Comparison of ENCODE assay signal across 1 cellular context in the genomic region with DNA sequence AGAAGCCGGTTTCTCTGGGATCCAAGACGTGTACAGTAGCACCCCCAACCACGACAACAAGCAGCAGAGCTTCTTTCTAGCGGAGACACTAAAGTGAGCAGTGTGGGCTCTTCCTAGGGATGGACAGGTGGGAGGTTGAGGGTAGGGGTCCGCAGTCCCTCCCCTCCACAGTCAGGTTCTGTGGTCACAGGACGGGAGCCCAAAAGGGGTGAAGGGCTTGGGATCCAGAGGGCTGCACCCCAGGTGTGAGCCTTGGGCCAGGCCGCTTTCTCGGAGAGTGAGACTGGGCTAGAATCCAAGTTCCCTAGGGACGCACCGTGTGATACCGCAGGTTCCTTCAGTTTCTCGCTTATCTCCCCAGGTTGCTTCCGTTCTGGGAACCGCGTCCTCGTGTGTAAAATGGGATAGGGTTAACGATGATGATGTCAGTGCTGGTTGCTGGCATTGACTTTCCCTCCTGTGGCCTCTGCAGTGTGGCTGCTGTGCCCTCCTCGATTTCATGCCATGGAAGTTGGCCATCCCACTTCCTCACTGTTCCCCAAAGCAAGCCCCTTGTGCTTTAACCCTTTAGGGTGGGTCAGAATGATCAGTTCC.
TF ChIP-seq lines count a peak whose summit lies in the region.

No MANE protein-coding gene starts in this region.

TF ChIP-seq in IMR-90, 13 proteins besides CTCF, POLR2A, EP300 and RAD21:
- no peak for TF ChIP-seq FOS (IDR thresholded peaks at IDR 0.05; ENCODE audit: low read depth, low read length)
- no peak for TF ChIP-seq MAZ (IDR thresholded peaks at IDR 0.05; ENCODE audit: borderline replicate concordance, low read depth, low read length)
- no peak for TF ChIP-seq RCOR1 (IDR thresholded peaks at IDR 0.05; ENCODE audit: insufficient replicate concordance, low read length)
- TF ChIP-seq MAFK (IDR thresholded peaks at IDR 0.05; ENCODE audit: low read depth, low read length) = no peak
- no peak for TF ChIP-seq RFX5 (IDR thresholded peaks at IDR 0.05; ENCODE audit: low read depth, low read length)
- TF ChIP-seq MXI1 (IDR thresholded peaks at IDR 0.05; ENCODE audit: borderline replicate concordance, low read depth, low read length) = no peak
- TF ChIP-seq SMC3 (IDR thresholded peaks at IDR 0.05; ENCODE audit: low read depth, low read length) = no peak
- no peak for TF ChIP-seq BHLHE40 (IDR thresholded peaks at IDR 0.05; ENCODE audit: low read depth, low read length)
- TF ChIP-seq, protein P1, sequence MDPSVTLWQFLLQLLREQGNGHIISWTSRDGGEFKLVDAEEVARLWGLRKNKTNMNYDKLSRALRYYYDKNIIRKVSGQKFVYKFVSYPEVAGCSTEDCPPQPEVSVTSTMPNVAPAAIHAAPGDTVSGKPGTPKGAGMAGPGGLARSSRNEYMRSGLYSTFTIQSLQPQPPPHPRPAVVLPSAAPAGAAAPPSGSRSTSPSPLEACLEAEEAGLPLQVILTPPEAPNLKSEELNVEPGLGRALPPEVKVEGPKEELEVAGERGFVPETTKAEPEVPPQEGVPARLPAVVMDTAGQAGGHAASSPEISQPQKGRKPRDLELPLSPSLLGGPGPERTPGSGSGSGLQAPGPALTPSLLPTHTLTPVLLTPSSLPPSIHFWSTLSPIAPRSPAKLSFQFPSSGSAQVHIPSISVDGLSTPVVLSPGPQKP (IDR thresholded peaks at IDR 0.05; ENCODE audit: borderline replicate concordance, low read depth, low read length) = no peak
- TF ChIP-seq, protein P2, sequence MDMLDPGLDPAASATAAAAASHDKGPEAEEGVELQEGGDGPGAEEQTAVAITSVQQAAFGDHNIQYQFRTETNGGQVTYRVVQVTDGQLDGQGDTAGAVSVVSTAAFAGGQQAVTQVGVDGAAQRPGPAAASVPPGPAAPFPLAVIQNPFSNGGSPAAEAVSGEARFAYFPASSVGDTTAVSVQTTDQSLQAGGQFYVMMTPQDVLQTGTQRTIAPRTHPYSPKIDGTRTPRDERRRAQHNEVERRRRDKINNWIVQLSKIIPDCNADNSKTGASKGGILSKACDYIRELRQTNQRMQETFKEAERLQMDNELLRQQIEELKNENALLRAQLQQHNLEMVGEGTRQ (IDR thresholded peaks at IDR 0.05; ENCODE audit: low read depth, low read length) = no peak
- no peak for TF ChIP-seq CHD1 (IDR thresholded peaks at IDR 0.05; ENCODE audit: low read depth, low read length)
- no peak for TF ChIP-seq CEBPB (IDR thresholded peaks at IDR 0.05; ENCODE audit: low read depth, low read length)
- no peak for TF ChIP-seq NFE2L2 (IDR thresholded peaks at IDR 0.05; ENCODE audit: low read depth, low read length)
TF ChIP-seq in IMR-90: peak in this region for 0.
